14 cellular contexts compared by ENCODE assay signal in genomic region chr15:40926659-40927496, GRCh38. TPM values are rescaled to one million over a fixed set of nuclear protein-coding genes. Genes with fewer than 3 reads are reported as not detected.
A peak's percentile ranks its signal among the peaks of the same experiment; 100 is the strongest.
DNase-seq lines count a peak whose midpoint lies in the region; ATAC-seq and TF ChIP-seq lines count a peak whose summit lies in the region.
"Had no signal": no experiment of that assay in that cellular context is flagged by ENCODE, and none has a peak within 500 bp of the region (broad histone marks: within the 10 kb centered on the region; RNA-seq: fewer than 3 reads in every experiment).

No MANE protein-coding gene starts in this region.

- CTCF ChIA-PET in WTC11 (lab: Charles Lee): interaction anchor here (1.0 to 10.6 kb wide), 11 partner anchors 10 to 70 kb away, joined by 3 to 203 read pairs (median 10); partner anchors contain the start of gene VPS18

- H3K27me3 Mint-ChIP-seq in activated T-cell treated with anti-CD3 and anti-CD28 coated beads, Interleukin-2, amount 50 U/mL, for 24 hours: peaks cover 73% of the 10 kb centered on the region
- H3K27me3 Mint-ChIP-seq in WTC11 (ENCODE audit: low read depth): peaks cover 100% of the 10 kb centered on the region

- peak overlapping the region; percentile 99 for H3K4me2 ChIP-seq in hepatocyte

- no peak overlapping the region for H3K27ac Mint-ChIP-seq in activated T-cell treated with anti-CD3 and anti-CD28 coated beads, Interleukin-2, amount 50 U/mL, for 24 hours
- H3K27ac Mint-ChIP-seq in WTC11: no peak overlapping the region

- no peak overlapping the region for H2AFZ ChIP-seq in hepatocyte

- WGBS in hepatocyte (ENCODE audit: low lambda C conversion rate, missing lambda C conversion rate): 21% methylated on average over 33 of the region's 33 CpGs
- 25 to 52% (median 37%) methylated on average over 32 to 33 of the region's 33 CpGs for WGBS in spleen, 5 donors

- no peak for TF ChIP-seq POLR2A in spleen (IDR thresholded peaks at IDR 0.05)

- H3K36me3 ChIP-seq in hepatocyte (replicated peaks; ENCODE audit: insufficient read depth, low read depth) (no peaks in the 10 kb centered on the region), spleen (no peaks in the 10 kb centered on the region)
- H3K36me3 ChIP-seq: left lung, Peyer's patch had no signal

- H3K27me3 ChIP-seq in hepatocyte: peaks cover 58% of the 10 kb centered on the region
- H3K27me3 ChIP-seq in spleen (replicated peaks in 1 of 7): peaks cover 0 to 73% (median 61%) of the 10 kb centered on the region in 7 donors
- H3K27me3 ChIP-seq: Peyer's patch had no signal

- H3K9me3 ChIP-seq in hepatocyte (ENCODE audit: low read depth): no peaks in the 10 kb centered on the region
- H3K9me3 ChIP-seq in spleen: no peaks in the 10 kb centered on the region
- H3K9me3 ChIP-seq: left lung, Peyer's patch had no signal

- ATAC-seq in WTC11 (no peak), HG03097 (IDR thresholded peaks at IDR 0.05; ENCODE audit: low FRiP score, unreplicated experiment) (no peak)
- ATAC-seq: left lung, sciatic nerve had no signal

- no peaks in the 10 kb centered on the region for H3K9me2 ChIP-seq in hepatocyte (replicated peaks; ENCODE audit: insufficient read depth)

- H3K9me3 Mint-ChIP-seq in activated T-cell treated with anti-CD3 and anti-CD28 coated beads, Interleukin-2, amount 50 U/mL, for 24 hours: no peaks in the 10 kb centered on the region
- H3K9me3 Mint-ChIP-seq in WTC11: no peaks in the 10 kb centered on the region

- H3K79me2 ChIP-seq in hepatocyte: no peaks in the 10 kb centered on the region

- peaks cover 62% of the 10 kb centered on the region for H3K4me1 ChIP-seq in hepatocyte (ENCODE audit: insufficient read depth)
- peaks cover 46 to 67% (median 63%) of the 10 kb centered on the region in 6 donors for H3K4me1 ChIP-seq in spleen

- H3K4me3 Mint-ChIP-seq in activated T-cell treated with anti-CD3 and anti-CD28 coated beads, Interleukin-2, amount 50 U/mL, for 24 hours: peak overlapping the region; percentile 23
- H3K4me3 Mint-ChIP-seq in WTC11: peak overlapping the region; percentile 80

- H3K27ac ChIP-seq in hepatocyte: no peak overlapping the region
- H3K27ac ChIP-seq in spleen: no peak overlapping the region
- H3K27ac ChIP-seq: left lung had no signal

- H4K20me1 ChIP-seq in hepatocyte (ENCODE audit: insufficient read depth, poor library complexity, severe bottlenecking): peaks cover 3% of the 10 kb centered on the region

- no peaks in the 10 kb centered on the region for H3K36me3 Mint-ChIP-seq in activated T-cell treated with anti-CD3 and anti-CD28 coated beads, Interleukin-2, amount 50 U/mL, for 24 hours (ENCODE audit: low read depth)
- no peaks in the 10 kb centered on the region for H3K36me3 Mint-ChIP-seq in WTC11

- POLR2A ChIA-PET in WTC11 (lab: Charles Lee): interaction anchor here (8.7 kb wide), 1 partner anchor 27 kb away, joined by 73 read pairs; the partner anchor contains the start of gene CHAC1

- intact Hi-C loops in spleen (cut with DNase I; ENCODE audit: low total_unique reads): no loop called here

- TF ChIP-seq CTCF in WTC11 (IDR thresholded peaks at IDR 0.05): no peak
- TF ChIP-seq CTCF in hepatocyte (IDR thresholded peaks at IDR 0.05; ENCODE audit: poor library complexity): no peak
- TF ChIP-seq CTCF in spleen (IDR thresholded peaks at IDR 0.05 in 8 of 11, conservative IDR thresholded peaks at IDR 0.05 in 3 of 11): no peak

- H3K4me3 ChIP-seq in hepatocyte: no peak overlapping the region
- peak overlapping the region in 4 of 8 donors; percentile 29 to 87 (median 42) for H3K4me3 ChIP-seq in spleen

- H3K4me1 Mint-ChIP-seq in activated T-cell treated with anti-CD3 and anti-CD28 coated beads, Interleukin-2, amount 50 U/mL, for 24 hours (ENCODE audit: low read depth): peaks cover 43% of the 10 kb centered on the region
- H3K4me1 Mint-ChIP-seq in WTC11: peaks cover 30% of the 10 kb centered on the region

- DNase-seq in activated T-cell treated with anti-CD3 and anti-CD28 coated beads, Interleukin-2, amount 50 U/mL, for 24 hours: no peak
- no peak for DNase-seq in activated T-cell treated with anti-CD3 and anti-CD28 coated beads, Interleukin-2, amount 50 U/mL, for 1 hour
- DNase-seq in WTC11 (ENCODE audit: low spot score) (no peak), hepatocyte (ENCODE audit: low spot score) (no peak), spleen (peak; percentile 60), activated gamma-delta T cell (lab: John Stamatoyannopoulos, UW) (no peak)
- no peak for DNase-seq in stimulated activated CD4-positive, alpha-beta T cell treated with anti-CD3 and anti-CD28 coated beads, Interleukin-4, amount 100 ng/mL, for 1 hour
- DNase-seq: activated CD4-positive, alpha-beta T cell treated with anti-CD3 and anti-CD28 coated beads for 4 hours; NCI-H187 treated with DMSO at 0.1 percent for 48 hours had no signal

TF ChIP-seq in WTC11, 78 proteins besides CTCF, POLR2A, EP300 and RAD21 (continues in another document):
- TF ChIP-seq ZNF232 (CRISPR knock-in tag; IDR thresholded peaks at IDR 0.05): no peak
- no peak for TF ChIP-seq CREB1 (CRISPR knock-in tag; IDR thresholded peaks at IDR 0.05)
- TF ChIP-seq FOXJ3 (CRISPR knock-in tag; IDR thresholded peaks at IDR 0.05; ENCODE audit: borderline replicate concordance): no peak
- TF ChIP-seq GTF2I (CRISPR knock-in tag; conservative IDR thresholded peaks at IDR 0.05): no peak
- no peak for TF ChIP-seq SMAD3 (CRISPR knock-in tag; IDR thresholded peaks at IDR 0.05; ENCODE audit: borderline replicate concordance)
- no peak for TF ChIP-seq IRF2 (CRISPR knock-in tag; IDR thresholded peaks at IDR 0.05; ENCODE audit: borderline replicate concordance, low read depth)
- no peak for TF ChIP-seq USF1 (CRISPR knock-in tag; IDR thresholded peaks at IDR 0.05)
- no peak for TF ChIP-seq MYBL2 (CRISPR knock-in tag; IDR thresholded peaks at IDR 0.05)
- TF ChIP-seq, protein P1, sequence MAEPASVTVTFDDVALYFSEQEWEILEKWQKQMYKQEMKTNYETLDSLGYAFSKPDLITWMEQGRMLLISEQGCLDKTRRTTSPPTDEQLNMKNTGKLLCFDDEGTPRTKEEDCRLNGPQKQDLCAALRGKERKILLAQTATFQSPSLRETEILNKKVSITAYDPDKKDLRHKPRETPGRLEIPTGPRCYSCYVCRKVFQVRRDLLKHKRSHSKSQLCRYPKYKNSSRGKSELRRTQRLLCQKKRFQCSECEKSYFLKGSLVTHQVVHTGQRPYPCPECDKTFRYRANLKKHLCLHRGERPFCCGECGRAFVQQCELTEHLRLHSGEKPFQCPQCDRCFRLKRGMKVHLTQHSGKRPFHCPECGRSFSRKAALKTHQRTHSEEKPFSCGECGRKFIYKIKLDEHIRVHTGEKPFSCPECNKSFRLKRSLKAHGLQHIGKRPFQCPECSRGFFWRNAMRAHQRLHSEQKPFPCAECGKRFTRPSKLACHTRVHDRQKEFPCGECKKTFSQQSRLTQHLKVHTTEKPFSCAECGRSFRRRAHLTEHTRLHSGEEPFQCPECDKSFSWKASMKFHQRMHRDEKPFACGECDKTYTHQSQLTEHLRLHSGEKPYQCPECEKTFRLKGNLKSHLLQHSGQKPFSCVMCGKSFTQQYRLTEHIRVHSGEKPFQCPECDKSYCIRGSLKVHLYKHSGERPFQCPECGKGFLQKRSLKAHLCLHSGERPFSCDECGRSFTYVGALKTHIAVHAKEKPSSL (CRISPR knock-in tag; conservative IDR thresholded peaks at IDR 0.05): no peak
- TF ChIP-seq ZBTB43 (CRISPR knock-in tag; IDR thresholded peaks at IDR 0.05): no peak
- no peak for TF ChIP-seq NFATC4 (CRISPR knock-in tag; IDR thresholded peaks at IDR 0.05)
- no peak for TF ChIP-seq E2F5 (CRISPR knock-in tag; IDR thresholded peaks at IDR 0.05)
- TF ChIP-seq ZBTB21 (CRISPR knock-in tag; IDR thresholded peaks at IDR 0.05; ENCODE audit: borderline replicate concordance): no peak

RNA-seq across cellular contexts. Expression of gene DLL4, which starts 2.3 kb away (rescaled TPM):
- total RNA-seq in WTC11 (2021) (0.94 to 1.6 TPM (median 1.1 TPM) in 3 replicates), hepatocyte (2.3 and 2.8 TPM in 2 replicates), spleen (10 to 100 TPM in 5 of 7 donors, 1 to 10 TPM in 2; 7.6 to 26.3 (median 11.0) TPM)
- polyA plus RNA-seq in hepatocyte (1.1 TPM in 1 of 2 replicates, not detected in the other), spleen (1 to 10 TPM; 1.2 to 5.0 (median 2.3) TPM)

RNA-seq across cellular contexts. Expression of gene CHAC1, which starts 26.4 kb away (rescaled TPM):
- total RNA-seq in WTC11 (2021) (17.2 to 31.0 TPM (median 17.7 TPM) in 3 replicates), hepatocyte (22.1 and 26.8 TPM in 2 replicates), spleen (1 to 10 TPM in 6 of 7 donors, under 1 TPM in 1; 0.92 to 5.5 (median 1.7) TPM)
- polyA plus RNA-seq in hepatocyte (15.6 and 16.2 TPM in 2 replicates), spleen (1 to 10 TPM in 2 of 3 donors, under 1 TPM in 1; 0.39 to 1.5 (median 1.1) TPM)

RNA-seq across cellular contexts. Expression of gene VPS18, which starts 32.6 kb away (rescaled TPM):
- total RNA-seq in WTC11 (2021) (22.0 to 27.3 TPM (median 24.1 TPM) in 3 replicates), hepatocyte (38.3 and 40.1 TPM in 2 replicates), spleen (10 to 100 TPM; 18.6 to 29.1 (median 25.3) TPM)
- polyA plus RNA-seq in hepatocyte (34.6 and 40.3 TPM in 2 replicates), spleen (10 to 100 TPM in 1 of 3 donors, 1 to 10 TPM in 2; 7.2 to 15.8 (median 7.4) TPM)

RNA-seq across cellular contexts. Expression of gene RHOV, which starts 52.8 kb away (rescaled TPM):
- total RNA-seq in WTC11 (2021) (5.0 to 5.4 TPM (median 5.1 TPM) in 3 replicates), hepatocyte (1.2 and 1.7 TPM in 2 replicates), spleen (not detected)
- polyA plus RNA-seq in hepatocyte (5.7 and 6.1 TPM in 2 replicates), spleen (under 1 TPM in 2 of 3 donors, not detected in 1; 0.06 to 0.19 TPM)
- total RNA-seq: fibroblast of lung had no signal
- polyA plus RNA-seq: fibroblast of lung had no signal
